Comparison of ENCODE assay signal across 1 cellular context in genomic region chr20:4166726-4167035, GRCh38.
TF ChIP-seq lines count a peak whose summit lies in the region.

No MANE protein-coding gene starts in this region.

TF ChIP-seq in K562, 482 proteins besides CTCF, POLR2A, EP300 and RAD21 (continued from another document):
- TF ChIP-seq DEAF1 (CRISPR knock-in tag; IDR thresholded peaks at IDR 0.05) (no peak), ARID4B (CRISPR knock-in tag; IDR thresholded peaks at IDR 0.05) (no peak), ZNF316 (IDR thresholded peaks at IDR 0.05) (0 out of 2 replicates have a peak, but pooled peaks have one; percentile 18), PHF21A (IDR thresholded peaks at IDR 0.05; ENCODE audit: borderline replicate concordance, low read depth) (no peak), ZNF707 (CRISPR knock-in tag; conservative IDR thresholded peaks at IDR 0.05) (no peak), SAFB2 (IDR thresholded peaks at IDR 0.05; ENCODE audit: borderline replicate concordance, low read depth, low read length, severe bottlenecking) (no peak)
TF ChIP-seq in K562: peak in this region for 1.
